Comparison of ENCODE assay signal across 8 cellular contexts in the genomic region with DNA sequence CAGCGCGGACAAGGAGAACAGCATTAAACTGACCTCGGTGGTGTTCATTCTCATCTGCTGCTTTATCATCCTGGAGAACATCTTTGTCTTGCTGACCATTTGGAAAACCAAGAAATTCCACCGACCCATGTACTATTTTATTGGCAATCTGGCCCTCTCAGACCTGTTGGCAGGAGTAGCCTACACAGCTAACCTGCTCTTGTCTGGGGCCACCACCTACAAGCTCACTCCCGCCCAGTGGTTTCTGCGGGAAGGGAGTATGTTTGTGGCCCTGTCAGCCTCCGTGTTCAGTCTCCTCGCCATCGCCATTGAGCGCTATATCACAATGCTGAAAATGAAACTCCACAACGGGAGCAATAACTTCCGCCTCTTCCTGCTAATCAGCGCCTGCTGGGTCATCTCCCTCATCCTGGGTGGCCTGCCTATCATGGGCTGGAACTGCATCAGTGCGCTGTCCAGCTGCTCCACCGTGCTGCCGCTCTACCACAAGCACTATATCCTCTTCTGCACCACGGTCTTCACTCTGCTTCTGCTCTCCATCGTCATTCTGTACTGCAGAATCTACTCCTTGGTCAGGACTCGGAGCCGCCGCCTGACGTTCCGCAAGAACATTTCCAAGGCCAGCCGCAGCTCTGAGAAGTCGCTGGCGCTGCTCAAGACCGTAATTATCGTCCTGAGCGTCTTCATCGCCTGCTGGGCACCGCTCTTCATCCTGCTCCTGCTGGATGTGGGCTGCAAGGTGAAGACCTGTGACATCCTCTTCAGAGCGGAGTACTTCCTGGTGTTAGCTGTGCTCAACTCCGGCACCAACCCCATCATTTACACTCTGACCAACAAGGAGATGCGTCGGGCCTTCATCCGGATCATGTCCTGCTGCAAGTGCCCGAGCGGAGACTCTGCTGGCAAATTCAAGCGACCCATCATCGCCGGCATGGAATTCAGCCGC. TPM values are rescaled to one million over a fixed set of nuclear protein-coding genes. Genes with fewer than 3 reads are reported as not detected.
DNase-seq lines count a peak whose midpoint lies in the region; ATAC-seq and TF ChIP-seq lines count a peak whose summit lies in the region.

No MANE protein-coding gene starts in this region.

- no peaks in the 10 kb centered on the region for H3K27me3 Mint-ChIP-seq in activated T-helper 17 cell treated with anti-CD3 and anti-CD28 coated beads, Interleukin-2, amount 50 U/mL, for 72 hours
- H3K27me3 Mint-ChIP-seq in stimulated activated naive CD8-positive, alpha-beta T cell treated with anti-CD3 and anti-CD28 coated beads, Interleukin-15, Interleukin-2, amounts not matched to agents 100 ng/mL and 50 ng/mL, for 24 hours: no peaks in the 10 kb centered on the region

- TF ChIP-seq CTCF in OCI-LY1 (IDR thresholded peaks at IDR 0.05; ENCODE audit: low read length) (peak; percentile 4; the same call in 1 of the 2 replicates), right lobe of liver (IDR thresholded peaks at IDR 0.05) (peak in 1 of 4 donors; percentile 3)

- H4K20me1 ChIP-seq in OCI-LY1 (ENCODE audit: insufficient read depth, low read length): no peaks in the 10 kb centered on the region

- H3K36me3 Mint-ChIP-seq in activated T-helper 17 cell treated with anti-CD3 and anti-CD28 coated beads, Interleukin-2, amount 50 U/mL, for 72 hours (ENCODE audit: low read depth): peaks cover 97% of the 10 kb centered on the region
- peaks cover 65% of the 10 kb centered on the region for H3K36me3 Mint-ChIP-seq in stimulated activated naive CD8-positive, alpha-beta T cell treated with anti-CD3 and anti-CD28 coated beads, Interleukin-15, Interleukin-2, amounts not matched to agents 100 ng/mL and 50 ng/mL, for 24 hours (ENCODE audit: low read depth)

- H3K27me3 ChIP-seq in OCI-LY1 (ENCODE audit: insufficient read depth, low read length) (no peaks in the 10 kb centered on the region; the same call in 1 of the 2 replicates), right lobe of liver (no peaks in the 10 kb centered on the region)

- WGBS in right lobe of liver (ENCODE audit: insufficient coverage, low coverage, low lambda C conversion rate, missing lambda C conversion rate): 51% methylated on average over 19 of the region's 42 CpGs

- no peak overlapping the region for H3K9ac ChIP-seq in OCI-LY1 (ENCODE audit: low read length)

- DNase-seq in right lobe of liver (peak in 1 of 3 donors; percentile 45), dedifferentiated amniotic fluid mesenchymal stem cell (ENCODE audit: extremely low spot score) (no peak), Ammon's horn (ENCODE audit: low spot score) (no peak)

- H3K4me1 ChIP-seq in OCI-LY1 (ENCODE audit: insufficient read depth, low read length, severe bottlenecking) (peaks cover 29% of the 10 kb centered on the region), right lobe of liver (no peaks in the 10 kb centered on the region)

- H3K9me2 ChIP-seq in OCI-LY1 (ENCODE audit: low read depth, low read length): no peaks in the 10 kb centered on the region

- intact Hi-C loops in right lobe of liver (cut with DNase I): no loop called here

- no peak overlapping the region for H2AFZ ChIP-seq in OCI-LY1 (ENCODE audit: low read length)

- H3K79me2 ChIP-seq in OCI-LY1 (ENCODE audit: insufficient read depth, low read length): no peaks in the 10 kb centered on the region

- H3K36me3 ChIP-seq in OCI-LY1 (ENCODE audit: insufficient read depth, low read length): no peaks in the 10 kb centered on the region
- peaks cover 0 to 19% (median 0%) of the 10 kb centered on the region in 4 donors for H3K36me3 ChIP-seq in right lobe of liver

- no peaks in the 10 kb centered on the region for H3F3A ChIP-seq in OCI-LY1 (ENCODE audit: insufficient read depth, low read length)

- TF ChIP-seq POLR2A in right lobe of liver (IDR thresholded peaks at IDR 0.05): no peak

- H3K27ac ChIP-seq in OCI-LY1 (ENCODE audit: low read depth, low read length, poor library complexity, severe bottlenecking) (no peak overlapping the region), right lobe of liver (peak overlapping the region; percentile 47 to 84 (median 79))

- ATAC-seq in activated T-helper 17 cell treated with anti-CD3 and anti-CD28 coated beads, Interleukin-2, amount 50 U/mL, for 72 hours (replicated peaks): peak; percentile 45
- no peak for ATAC-seq in right lobe of liver
- ATAC-seq in GM21619 (IDR thresholded peaks at IDR 0.05; ENCODE audit: unreplicated experiment): no peak
- no peak for ATAC-seq in GM18498 (IDR thresholded peaks at IDR 0.05; ENCODE audit: unreplicated experiment)

- no peak overlapping the region for H3K4me2 ChIP-seq in OCI-LY1 (ENCODE audit: low read length)

- H3K27ac Mint-ChIP-seq in activated T-helper 17 cell treated with anti-CD3 and anti-CD28 coated beads, Interleukin-2, amount 50 U/mL, for 72 hours: peak overlapping the region; percentile 100
- peak overlapping the region; percentile 95 for H3K27ac Mint-ChIP-seq in stimulated activated naive CD8-positive, alpha-beta T cell treated with anti-CD3 and anti-CD28 coated beads, Interleukin-15, Interleukin-2, amounts not matched to agents 100 ng/mL and 50 ng/mL, for 24 hours

- H3K4me1 Mint-ChIP-seq in activated T-helper 17 cell treated with anti-CD3 and anti-CD28 coated beads, Interleukin-2, amount 50 U/mL, for 72 hours: peaks cover 22% of the 10 kb centered on the region
- H3K4me1 Mint-ChIP-seq in stimulated activated naive CD8-positive, alpha-beta T cell treated with anti-CD3 and anti-CD28 coated beads, Interleukin-15, Interleukin-2, amounts not matched to agents 100 ng/mL and 50 ng/mL, for 24 hours (ENCODE audit: low read depth): peaks cover 69% of the 10 kb centered on the region

- no peaks in the 10 kb centered on the region for H3K9me3 ChIP-seq in OCI-LY1 (ENCODE audit: low read length)
- H3K9me3 ChIP-seq in right lobe of liver: no peaks in the 10 kb centered on the region

- H3K4me3 ChIP-seq in OCI-LY1 (ENCODE audit: low read depth, low read length, poor library complexity, severe bottlenecking) (no peak overlapping the region), right lobe of liver (peak overlapping the region; percentile 1 to 74 (median 69))

- peak overlapping the region; percentile 94 for H3K4me3 Mint-ChIP-seq in activated T-helper 17 cell treated with anti-CD3 and anti-CD28 coated beads, Interleukin-2, amount 50 U/mL, for 72 hours
- H3K4me3 Mint-ChIP-seq in stimulated activated naive CD8-positive, alpha-beta T cell treated with anti-CD3 and anti-CD28 coated beads, Interleukin-15, Interleukin-2, amounts not matched to agents 100 ng/mL and 50 ng/mL, for 24 hours: peak overlapping the region; percentile 94

- peaks cover 4% of the 10 kb centered on the region for H3K9me3 Mint-ChIP-seq in activated T-helper 17 cell treated with anti-CD3 and anti-CD28 coated beads, Interleukin-2, amount 50 U/mL, for 72 hours
- peaks cover 3% of the 10 kb centered on the region for H3K9me3 Mint-ChIP-seq in stimulated activated naive CD8-positive, alpha-beta T cell treated with anti-CD3 and anti-CD28 coated beads, Interleukin-15, Interleukin-2, amounts not matched to agents 100 ng/mL and 50 ng/mL, for 24 hours

RNA-seq across cellular contexts. Expression of gene S1PR1, which starts 2.5 kb away (rescaled TPM):
- total RNA-seq in activated T-helper 17 cell treated with anti-CD3 and anti-CD28 coated beads, Interleukin-2, amount 50 U/mL, for 72 hours: 100 to 1,000 TPM; 147 to 170 TPM
- 10 to 100 TPM in 2 of 6 experiments, 1 to 10 TPM in 4; 9.0 to 14.8 (median 9.3) TPM for total RNA-seq in right lobe of liver

Comparison
In these comparisons a context has a peak if more than half of its experiments do, and no peak if none do; other contexts are left out.
1. RNA of gene S1PR1, which starts 2.5 kb away (total RNA-seq): 147 to 170 TPM in activated T-helper 17 cell treated with anti-CD3 and anti-CD28 coated beads, Interleukin-2, amount 50 U/mL, for 72 hours; 9.0 to 14.8 TPM in right lobe of liver; every median in the first group is over 4 times any median in the second.